Comparison of ENCODE assay signal across 8 cellular contexts in genomic region chr16:68800257-68800875, GRCh38. TPM values are rescaled to one million over a fixed set of nuclear protein-coding genes. Genes with fewer than 3 reads are reported as not detected.
DNase-seq lines count a peak whose midpoint lies in the region; ATAC-seq and TF ChIP-seq lines count a peak whose summit lies in the region.

No MANE protein-coding gene starts in this region.

- TF ChIP-seq CTCF in GM13977 (IDR thresholded peaks at IDR 0.05; ENCODE audit: extremely low read depth, insufficient read depth, missing control alignments) = peak; percentile 68

- peak; percentile 72 for ATAC-seq in activated T-helper 17 cell treated with anti-CD3 and anti-CD28 coated beads, Interleukin-2, amount 50 U/mL, for 72 hours (replicated peaks)

- no peaks in the 10 kb centered on the region for H3K4me1 Mint-ChIP-seq in activated T-helper 17 cell treated with anti-CD3 and anti-CD28 coated beads, Interleukin-2, amount 50 U/mL, for 72 hours

- no peaks in the 10 kb centered on the region for H3K9me3 Mint-ChIP-seq in activated T-helper 17 cell treated with anti-CD3 and anti-CD28 coated beads, Interleukin-2, amount 50 U/mL, for 72 hours

- H3K27me3 Mint-ChIP-seq in activated T-helper 17 cell treated with anti-CD3 and anti-CD28 coated beads, Interleukin-2, amount 50 U/mL, for 72 hours = no peaks in the 10 kb centered on the region

- DNase-seq in AG08395 (ENCODE audit: low spot score) (peak; percentile 86), GM13977 (ENCODE audit: low spot score) (peak; percentile 67), HT1080 (ENCODE audit: low read depth) (peak; percentile 67), OCI-M1 (lab: John Stamatoyannopoulos, UW) (peak; percentile 80), globus pallidus (ENCODE audit: low spot score) (peak; percentile 85), pulmonary artery endothelial cell (ENCODE audit: low read depth, low spot score) (peak; percentile 2), NCI-H2227 treated with DMSO at 0.1 percent for 48 hours (lab: John Stamatoyannopoulos, UW) (no peak)

- no peaks in the 10 kb centered on the region for H3K36me3 Mint-ChIP-seq in activated T-helper 17 cell treated with anti-CD3 and anti-CD28 coated beads, Interleukin-2, amount 50 U/mL, for 72 hours (ENCODE audit: low read depth)

- H3K4me3 Mint-ChIP-seq in activated T-helper 17 cell treated with anti-CD3 and anti-CD28 coated beads, Interleukin-2, amount 50 U/mL, for 72 hours = no peak overlapping the region

- in situ Hi-C loops in GM13977 (cut with MboI; ENCODE audit: low pct_unique_long_range_greater_than_20kb, low sequenced_read_pairs, unreplicated experiment) = loop anchor here (10.0 kb wide), 1 partner anchor 96 kb away; no protein-coding TSS in a partner anchor

- H3K27ac Mint-ChIP-seq in activated T-helper 17 cell treated with anti-CD3 and anti-CD28 coated beads, Interleukin-2, amount 50 U/mL, for 72 hours = no peak overlapping the region

RNA-seq across cellular contexts. Expression of gene TANGO6, which starts 43.0 kb away (rescaled TPM):
- 12.7 and 16.6 TPM in 2 replicates for total RNA-seq in HT1080 (2014; rRNA removed; shearing (Covaris generic))
- 5.8 and 8.4 TPM in 2 replicates for polyA plus RNA-seq in HT1080 (2015; cell fraction: cytosol; rRNA removed)
- 10.5 and 12.6 TPM in 2 replicates for polyA plus RNA-seq in HT1080 (2015; cell fraction: nucleus; rRNA removed)
- total RNA-seq in activated T-helper 17 cell treated with anti-CD3 and anti-CD28 coated beads, Interleukin-2, amount 50 U/mL, for 72 hours = 10 to 100 TPM; 24.1 to 36.3 TPM
- total RNA-seq in pulmonary artery endothelial cell = 20.9 and 26.3 TPM in 2 replicates
